10 cellular contexts compared by ENCODE assay signal in genomic region chr18:52992041-52992440, GRCh38.
DNase-seq lines count a peak whose midpoint lies in the region; ATAC-seq lines count a peak whose summit lies in the region.
"Had no signal": no experiment of that assay in that cellular context is flagged by ENCODE, and none has a peak within 500 bp of the region (broad histone marks: within the 10 kb centered on the region; RNA-seq: fewer than 3 reads in every experiment).

No MANE protein-coding gene starts in this region.

- in situ Hi-C loops in KBM-7 (cut with MboI; ENCODE audit: low pct_unique_long_range_greater_than_20kb, low sequenced_read_pairs): no loop called here

- H3K36me3 Mint-ChIP-seq in stimulated activated memory B cell treated with anti-CD40 and anti-IgM and Interleukin-4, amounts not matched to agents 10 μg/mL and 1 μg/mL and 100 μg/mL, for 72 hours: no peaks in the 10 kb centered on the region

- H3K9me3 Mint-ChIP-seq in stimulated activated memory B cell treated with anti-CD40 and anti-IgM and Interleukin-4, amounts not matched to agents 10 μg/mL and 1 μg/mL and 100 μg/mL, for 72 hours: no peaks in the 10 kb centered on the region

- H3K9ac ChIP-seq in SK-N-MC (ENCODE audit: insufficient read length): no peak overlapping the region

- H3K27ac ChIP-seq in SK-N-MC: no peak overlapping the region
- H3K27ac ChIP-seq: body of pancreas, esophagus squamous epithelium had no signal

- no peaks in the 10 kb centered on the region for H3K9me3 ChIP-seq in SK-N-MC (ENCODE audit: low read depth, low read length)
- H3K9me3 ChIP-seq: body of pancreas, esophagus squamous epithelium had no signal

- no peak for ATAC-seq in stimulated activated memory B cell treated with anti-CD40 and anti-IgM and Interleukin-4, amounts not matched to agents 10 μg/mL and 1 μg/mL and 100 μg/mL, for 72 hours
- no peak for ATAC-seq in HG02759 (IDR thresholded peaks at IDR 0.05; ENCODE audit: unreplicated experiment)
- no peak for ATAC-seq in HG02852 (IDR thresholded peaks at IDR 0.05; ENCODE audit: unreplicated experiment)
- ATAC-seq: body of pancreas had no signal

- H3K4me3 ChIP-seq in SK-N-MC: no peak overlapping the region
- H3K4me3 ChIP-seq: body of pancreas, esophagus squamous epithelium had no signal

- H3K4me1 Mint-ChIP-seq in stimulated activated memory B cell treated with anti-CD40 and anti-IgM and Interleukin-4, amounts not matched to agents 10 μg/mL and 1 μg/mL and 100 μg/mL, for 72 hours: no peaks in the 10 kb centered on the region

- H3K36me3 ChIP-seq in SK-N-MC (ENCODE audit: insufficient read depth, low read length): no peaks in the 10 kb centered on the region
- H3K36me3 ChIP-seq: esophagus squamous epithelium had no signal

- no peak overlapping the region for H3K27ac Mint-ChIP-seq in stimulated activated memory B cell treated with anti-CD40 and anti-IgM and Interleukin-4, amounts not matched to agents 10 μg/mL and 1 μg/mL and 100 μg/mL, for 72 hours

- H3K27me3 Mint-ChIP-seq in stimulated activated memory B cell treated with anti-CD40 and anti-IgM and Interleukin-4, amounts not matched to agents 10 μg/mL and 1 μg/mL and 100 μg/mL, for 72 hours: no peaks in the 10 kb centered on the region

- H3K4me3 Mint-ChIP-seq in stimulated activated memory B cell treated with anti-CD40 and anti-IgM and Interleukin-4, amounts not matched to agents 10 μg/mL and 1 μg/mL and 100 μg/mL, for 72 hours: no peak overlapping the region

- DNase-seq in D341Med (ENCODE audit: low spot score): peak; percentile 31
- peak; percentile 1 for DNase-seq in KBM-7
- peak; percentile 8 for DNase-seq in SK-N-MC (ENCODE audit: low read depth, low spot score)
- DNase-seq in left kidney (ENCODE audit: low read depth, low spot score): peak; percentile 17
- DNase-seq: body of pancreas, Calu3, esophagus squamous epithelium had no signal
